Comparison of ENCODE assay signal across 15 cellular contexts in genomic region chr9:33186457-33187168, GRCh38. TPM values are rescaled to one million over a fixed set of nuclear protein-coding genes. Genes with fewer than 3 reads are reported as not detected.
DNase-seq lines count a peak whose midpoint lies in the region; ATAC-seq and TF ChIP-seq lines count a peak whose summit lies in the region.
"Had no signal": no experiment of that assay in that cellular context is flagged by ENCODE, and none has a peak within 500 bp of the region (broad histone marks: within the 10 kb centered on the region; RNA-seq: fewer than 3 reads in every experiment).

No MANE protein-coding gene starts in this region.

- no peak overlapping the region for H3K4me3 ChIP-seq in heart right ventricle
- no peak overlapping the region for H3K4me3 ChIP-seq in BE2C (ENCODE audit: low read depth, low read length)

- no peak for TF ChIP-seq CTCF in heart right ventricle (IDR thresholded peaks at IDR 0.05)
- no peak for TF ChIP-seq CTCF in BE2C (IDR thresholded peaks at IDR 0.05; ENCODE audit: low read depth, low read length)

- intact Hi-C loops in heart right ventricle (cut with DNase I), result no loop called here
- intact Hi-C loops in sciatic nerve (cut with DNase I), result no loop called here

- 16 to 17% methylated on average over 3 of the region's 3 CpGs for WGBS in heart right ventricle, 2 donors

- peak; percentile 63 to 89 (median 79) for ATAC-seq in heart right ventricle
- ATAC-seq in sciatic nerve, result peak; percentile 10
- no peak for ATAC-seq in HG03095 (IDR thresholded peaks at IDR 0.05; ENCODE audit: unreplicated experiment)
- ATAC-seq: T-cell had no signal

- H3K27me3 ChIP-seq in heart right ventricle, result no peaks in the 10 kb centered on the region
- H3K27me3 ChIP-seq in BE2C, result no peaks in the 10 kb centered on the region

- H3K4me1 ChIP-seq in heart right ventricle (peaks cover 17 to 56% (median 45%) of the 10 kb centered on the region in 9 donors), BE2C (no peaks in the 10 kb centered on the region)

- H3K9me3 ChIP-seq in heart right ventricle, result peaks cover 0 to 4% (median 0%) of the 10 kb centered on the region in 11 donors
- H3K9me3 ChIP-seq in BE2C, result no peaks in the 10 kb centered on the region

- H3K27ac ChIP-seq in heart right ventricle, result peak overlapping the region; percentile 12 to 93 (median 74)

- DNase-seq in ELR (ENCODE audit: low read depth) (peak; percentile 23), amniotic epithelial cell (ENCODE audit: low read depth) (peak; percentile 84), heart right ventricle (peak in 1 of 2 donors; percentile 61), sciatic nerve (ENCODE audit: low spot score) (no peak), NCI-H446 (lab: John Stamatoyannopoulos, UW) (no peak), BE2C (no peak), NCI-H524 (lab: John Stamatoyannopoulos, UW) (no peak)
- DNase-seq: activated CD4-positive, alpha-beta T cell treated with anti-CD3 and anti-CD28 coated beads, Interleukin-2, amount 50 U/mL, for 4 hours; AML-193; NK-92 treated with Interleukin-12 subunit alpha and Interleukin-12 subunit beta, amount 100 ng/mL, for 24 hours; posterior cingulate gyrus; T-cell had no signal

- H3K36me3 ChIP-seq in heart right ventricle (no peaks in the 10 kb centered on the region), BE2C (no peaks in the 10 kb centered on the region)

RNA-seq across cellular contexts. Expression of gene B4GALT1, which starts 19.5 kb away (rescaled TPM):
- total RNA-seq in heart right ventricle (100 to 1,000 TPM in 1 of 10 donors, 10 to 100 TPM in 9; 30.0 to 117 (median 43.1) TPM), sciatic nerve (85.3 TPM)
- 10 to 100 TPM; 14.8 to 29.0 TPM for polyA plus RNA-seq in heart right ventricle
- polyA plus RNA-seq in BE2C (2012; ENCODE audit: insufficient read depth, insufficient read length, low read depth), result 2.6 TPM

RNA-seq across cellular contexts. Expression of gene SPINK4, which starts 53.4 kb away (rescaled TPM):
- total RNA-seq in heart right ventricle, result not detected
- polyA plus RNA-seq in heart right ventricle, result not detected
- not detected for total RNA-seq in sciatic nerve
- not detected for polyA plus RNA-seq in BE2C (2012; ENCODE audit: insufficient read depth, insufficient read length, low read depth)
- total RNA-seq: activated naive CD4-positive, alpha-beta T cell treated with anti-CD3 and anti-CD28 coated beads, Interleukin-2, amount 50 U/mL, for 72 hours; kidney epithelial cell; T-cell had no signal

Comparison
In these comparisons a context has a peak if more than half of its experiments do, and no peak if none do; other contexts are left out.
1. DNase-seq: peak in ELR (single experiment) and amniotic epithelial cell (single experiment); none in sciatic nerve (single experiment), NCI-H446 (0 of 2), BE2C (single experiment) and NCI-H524 (0 of 2).